2 cellular contexts compared by ENCODE assay signal in genomic region chr17:59607061-59607460, GRCh38.
TF ChIP-seq lines count a peak whose summit lies in the region.

No MANE protein-coding gene starts in this region.

TF ChIP-seq in GM12891, 5 proteins besides CTCF, POLR2A, EP300 and RAD21:
- TF ChIP-seq SPI1 (IDR thresholded peaks at IDR 0.05; ENCODE audit: low read depth, low read length) (peak; percentile 14; the same call in 1 of the 2 replicates), TAF1 (IDR thresholded peaks at IDR 0.05; ENCODE audit: low read depth, low read length) (no peak)

TF ChIP-seq in K562, 482 proteins besides CTCF, POLR2A, EP300 and RAD21:
- TF ChIP-seq KDM1A (IDR thresholded peaks at IDR 0.05) (peak; percentile 82 to 92), ZNF584 (CRISPR knock-in tag; IDR thresholded peaks at IDR 0.05; ENCODE audit: low read depth) (no peak), HDAC2 (IDR thresholded peaks at IDR 0.05) (peak; percentile 56; the same call in 1 of the 2 replicates), EZH2 (IDR thresholded peaks at IDR 0.05; ENCODE audit: borderline replicate concordance, low read depth, low read length) (no peak), SMARCA5 (IDR thresholded peaks at IDR 0.05) (no peak), PHF21A (IDR thresholded peaks at IDR 0.05; ENCODE audit: borderline replicate concordance, low read depth) (peak; percentile 49; the same call in 1 of the 2 replicates)
